9 cellular contexts compared by ENCODE assay signal in genomic region chr7:104552102-104552501, GRCh38.
A peak's percentile ranks its signal among the peaks of the same experiment; 100 is the strongest.
DNase-seq lines count a peak whose midpoint lies in the region; ATAC-seq and TF ChIP-seq lines count a peak whose summit lies in the region.
"Had no signal": no experiment of that assay in that cellular context is flagged by ENCODE, and none has a peak within 500 bp of the region (broad histone marks: within the 10 kb centered on the region; RNA-seq: fewer than 3 reads in every experiment).

No MANE protein-coding gene starts in this region.

- no peak overlapping the region for H3K4me3 ChIP-seq in neural progenitor cell

- H3K27ac ChIP-seq in neural progenitor cell: no peak overlapping the region

- H3K36me3 ChIP-seq in neural progenitor cell: no peaks in the 10 kb centered on the region

- H3K4me1 Mint-ChIP-seq in neural progenitor cell (no peaks in the 10 kb centered on the region), osteocyte (ENCODE audit: unreplicated experiment) (no peaks in the 10 kb centered on the region)

- no peaks in the 10 kb centered on the region for H3K9me3 ChIP-seq in neural progenitor cell (ENCODE audit: low read depth)

- H3K27me3 Mint-ChIP-seq in neural progenitor cell (ENCODE audit: insufficient read depth, low read depth) (peaks cover 2% of the 10 kb centered on the region), osteocyte (ENCODE audit: unreplicated experiment) (no peaks in the 10 kb centered on the region)

- no peak overlapping the region for H3K9ac ChIP-seq in neural progenitor cell

- H3K36me3 Mint-ChIP-seq in neural progenitor cell (no peaks in the 10 kb centered on the region), osteocyte (ENCODE audit: unreplicated experiment) (no peaks in the 10 kb centered on the region)

- no peaks in the 10 kb centered on the region for H3K4me1 ChIP-seq in neural progenitor cell

- no peak for TF ChIP-seq CTCF in neural progenitor cell (IDR thresholded peaks at IDR 0.05)
- no peak for TF ChIP-seq CTCF in osteocyte (IDR thresholded peaks at IDR 0.05)

- H3K79me2 ChIP-seq in neural progenitor cell (ENCODE audit: low read depth): no peaks in the 10 kb centered on the region

- H3K4me2 ChIP-seq in neural progenitor cell: no peak overlapping the region

- H3K4me3 Mint-ChIP-seq in neural progenitor cell (no peak overlapping the region), osteocyte (ENCODE audit: unreplicated experiment) (no peak overlapping the region)

- H3F3A ChIP-seq in neural progenitor cell (ENCODE audit: low read depth): no peaks in the 10 kb centered on the region

- DNase-seq in MV-4-11 (lab: John Stamatoyannopoulos, UW) (peak; percentile 35), dermis blood vessel endothelial cell (peak; percentile 66), neural progenitor cell (ENCODE audit: low spot score) (peak; percentile 72), NCI-H446 (lab: John Stamatoyannopoulos, UW) (no peak), osteocyte (ENCODE audit: extremely low spot score, unreplicated experiment) (no peak), NCI-H2107 treated with DMSO at 0.1 percent for 48 hours (lab: John Stamatoyannopoulos, UW; ENCODE audit: unreplicated experiment) (no peak)
- DNase-seq: aorta had no signal

- ATAC-seq in GM19351 (IDR thresholded peaks at IDR 0.05; ENCODE audit: unreplicated experiment) (peak; percentile 60), HG03432 (IDR thresholded peaks at IDR 0.05; ENCODE audit: unreplicated experiment) (no peak)

- H3K27ac Mint-ChIP-seq in neural progenitor cell (no peak overlapping the region), osteocyte (ENCODE audit: unreplicated experiment) (no peak overlapping the region)

- no peaks in the 10 kb centered on the region for H4K20me1 ChIP-seq in neural progenitor cell (ENCODE audit: low read depth)

- H3K9me3 Mint-ChIP-seq in neural progenitor cell (peaks cover 2% of the 10 kb centered on the region), osteocyte (ENCODE audit: unreplicated experiment) (peaks cover 30% of the 10 kb centered on the region)

- H3K27me3 ChIP-seq in neural progenitor cell: no peaks in the 10 kb centered on the region

- H2AFZ ChIP-seq in neural progenitor cell (replicated peaks): no peak overlapping the region

Comparison
In these comparisons a context has a peak if more than half of its experiments do, and no peak if none do; other contexts are left out.
1. DNase-seq: peak in MV-4-11 (single experiment), dermis blood vessel endothelial cell (single experiment) and neural progenitor cell (single experiment); none in NCI-H446 (0 of 2), osteocyte (single experiment) and NCI-H2107 treated with DMSO at 0.1 percent for 48 hours (single experiment).